36 cellular contexts compared by ENCODE assay signal in genomic region chr21:42611852-42612251, GRCh38. TPM values are rescaled to one million over a fixed set of nuclear protein-coding genes. Genes with fewer than 3 reads are reported as not detected.
"Had no signal": no experiment of that assay in that cellular context is flagged by ENCODE, and none has a peak within 500 bp of the region (broad histone marks: within the 10 kb centered on the region; RNA-seq: fewer than 3 reads in every experiment).

No MANE protein-coding gene starts in this region.

- H3K4me3 ChIP-seq: MG63 had no signal

- DNase-seq: Karpas-422, Kasumi-1, MG63, MM.1S, MV-4-11, NCI-H1048, NCI-H1092, NCI-H1092 treated with DMSO at 0.1 percent for 48 hours, NCI-H1105, NCI-H1105 treated with DMSO at 0.1 percent for 48 hours, NCI-H1417, NCI-H1417 treated with DMSO at 0.1 percent for 48 hours, NCI-H1436, NCI-H1436 treated with DMSO at 0.1 percent for 48 hours, NCI-H146, NCI-H1694, NCI-H1694 treated with DMSO at 0.1 percent for 48 hours, NCI-H187, NCI-H187 treated with DMSO at 0.1 percent for 48 hours, NCI-H1930, NCI-H2029, NCI-H2029 treated with DMSO at 0.1 percent for 48 hours, NCI-H2081, NCI-H2081 treated with DMSO at 0.1 percent for 48 hours, NCI-H2107, NCI-H2171, NCI-H2171 treated with DMSO at 0.1 percent for 48 hours, NCI-H2227 treated with DMSO at 0.1 percent for 48 hours, NCI-H226, NCI-H345, NCI-H446, NCI-H446 treated with DMSO at 0.1 percent for 48 hours, NCI-H510A, NCI-H510A treated with DMSO at 0.1 percent for 48 hours had no signal

- H3K36me3 ChIP-seq: MG63 had no signal

- H3K9me3 ChIP-seq: MG63 had no signal

RNA-seq across cellular contexts. Expression of gene PDE9A, which starts 41.6 kb away (rescaled TPM):
- total RNA-seq: LHCN-M2, MCF 10A had no signal
